Comparison of ENCODE assay signal across 25 cellular contexts in the genomic region with DNA sequence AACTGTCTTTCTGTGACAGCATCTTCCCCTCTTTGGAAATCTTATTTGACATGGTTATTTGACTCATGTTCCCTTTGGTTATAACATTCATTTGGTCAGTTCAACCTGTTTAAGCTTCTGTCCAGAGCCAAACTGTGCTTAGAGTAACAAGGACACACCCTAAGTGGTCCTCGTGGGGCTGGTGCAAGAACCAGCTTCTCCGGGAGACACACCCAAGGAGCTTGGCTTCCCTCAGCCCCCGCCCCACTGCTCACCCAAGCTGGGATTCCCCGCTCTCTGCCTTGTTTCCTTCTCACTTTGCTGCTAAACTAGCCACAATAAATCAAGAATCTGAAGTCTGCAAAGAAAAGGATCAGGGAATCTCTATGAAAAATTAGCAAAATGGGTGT. TPM values are rescaled to one million over a fixed set of nuclear protein-coding genes. Genes with fewer than 3 reads are reported as not detected.
"Had no signal": no experiment of that assay in that cellular context is flagged by ENCODE, and none has a peak within 500 bp of the region (broad histone marks: within the 10 kb centered on the region; RNA-seq: fewer than 3 reads in every experiment).

No MANE protein-coding gene starts in this region.

- H3K4me3 ChIP-seq: cardiac muscle cell, left ventricle myocardium inferior, prostate gland, spleen, testis had no signal

- H3K4me3 Mint-ChIP-seq: activated CD4-positive, alpha-beta memory T cell treated with anti-CD3 and anti-CD28 coated beads for 36 hours; activated naive CD4-positive, alpha-beta T cell treated with anti-CD3 and anti-CD28 coated beads, Interleukin-2, amount 10 ng/mL, durations not matched to agents 7 days and 5 days; endodermal cell; immature natural killer cell; memory B cell; natural killer cell had no signal

- H3K36me3 Mint-ChIP-seq: activated CD4-positive, alpha-beta memory T cell treated with anti-CD3 and anti-CD28 coated beads for 36 hours; activated naive CD4-positive, alpha-beta T cell treated with anti-CD3 and anti-CD28 coated beads, Interleukin-2, amount 10 ng/mL, durations not matched to agents 7 days and 5 days; immature natural killer cell; memory B cell; natural killer cell had no signal

- H3K9me3 ChIP-seq: left ventricle myocardium inferior, prostate gland, spleen, testis had no signal

- H3K9me3 Mint-ChIP-seq: activated CD4-positive, alpha-beta memory T cell treated with anti-CD3 and anti-CD28 coated beads for 36 hours; activated naive CD4-positive, alpha-beta T cell treated with anti-CD3 and anti-CD28 coated beads, Interleukin-2, amount 10 ng/mL, durations not matched to agents 7 days and 5 days; endodermal cell; memory B cell; natural killer cell had no signal

- H3K27me3 ChIP-seq: cardiac muscle cell, testis had no signal

- ATAC-seq: natural killer cell had no signal

- H3K27ac ChIP-seq: cardiac muscle cell, epithelial cell of prostate, left ventricle myocardium inferior, prostate gland, spleen, testis had no signal

- DNase-seq: activated CD4-positive, alpha-beta memory T cell treated with anti-CD3 and anti-CD28 coated beads for 36 hours; activated CD4-positive, alpha-beta T cell treated with anti-CD3 and anti-CD28 coated beads for 48 hours; activated effector memory CD4-positive, alpha-beta T cell treated with Interleukin-2 at 50 U/mL for 16 hours; activated naive CD4-positive, alpha-beta T cell treated with anti-CD3 and anti-CD28 coated beads, Interleukin-2, amount 10 ng/mL, durations not matched to agents 7 days and 5 days; activated T-cell treated with anti-CD3 and anti-CD28 coated beads, Interleukin-2, amount 50 U/mL, for 48 hours; amygdala; cortex of kidney; endodermal cell; foreskin melanocyte; immature natural killer cell; left ventricle myocardium inferior; natural killer cell; spleen; stimulated activated CD4-positive, alpha-beta T cell treated with anti-CD3 and anti-CD28 coated beads, Interleukin-4, amount 100 ng/mL, for 1 hour; stimulated activated naive CD4-positive, alpha-beta T cell; testis had no signal

- H3K36me3 ChIP-seq: cardiac muscle cell, left ventricle myocardium inferior, prostate gland, spleen had no signal

- H3K4me1 ChIP-seq: left ventricle myocardium inferior, prostate gland, testis had no signal

- H3K27ac Mint-ChIP-seq: activated CD4-positive, alpha-beta memory T cell treated with anti-CD3 and anti-CD28 coated beads for 36 hours; activated naive CD4-positive, alpha-beta T cell treated with anti-CD3 and anti-CD28 coated beads, Interleukin-2, amount 10 ng/mL, durations not matched to agents 7 days and 5 days; endodermal cell; immature natural killer cell; memory B cell; natural killer cell had no signal

RNA-seq across cellular contexts. Expression of gene SCYGR3, which starts 1.4 kb away (rescaled TPM):
- total RNA-seq: activated CD4-positive, alpha-beta memory T cell treated with anti-CD3 and anti-CD28 coated beads for 36 hours; cardiac muscle cell; cerebellum; endodermal cell; fibroblast of lung; kidney epithelial cell; left ventricle myocardium inferior; natural killer cell; osteoblast; prostate gland; spleen; T-helper 2 cell treated with Interferon-gamma antibody and Interleukin-4, amounts not matched to agents 100 ng/mL and 5 ng/mL, for 36 hours; testis had no signal

RNA-seq across cellular contexts. Expression of gene SCYGR4, which starts 4.0 kb away (rescaled TPM):
- total RNA-seq: activated CD4-positive, alpha-beta memory T cell treated with anti-CD3 and anti-CD28 coated beads for 36 hours; cardiac muscle cell; cerebellum; endodermal cell; fibroblast of lung; kidney epithelial cell; left ventricle myocardium inferior; natural killer cell; osteoblast; prostate gland; spleen; T-helper 2 cell treated with Interferon-gamma antibody and Interleukin-4, amounts not matched to agents 100 ng/mL and 5 ng/mL, for 36 hours; testis had no signal

RNA-seq across cellular contexts. Expression of gene SCYGR2, which starts 14.6 kb away (rescaled TPM):
- total RNA-seq: activated CD4-positive, alpha-beta memory T cell treated with anti-CD3 and anti-CD28 coated beads for 36 hours; cardiac muscle cell; cerebellum; endodermal cell; fibroblast of lung; kidney epithelial cell; left ventricle myocardium inferior; natural killer cell; osteoblast; prostate gland; spleen; T-helper 2 cell treated with Interferon-gamma antibody and Interleukin-4, amounts not matched to agents 100 ng/mL and 5 ng/mL, for 36 hours; testis had no signal

RNA-seq across cellular contexts. Expression of gene SCYGR5, which starts 53.3 kb away (rescaled TPM):
- total RNA-seq: activated CD4-positive, alpha-beta memory T cell treated with anti-CD3 and anti-CD28 coated beads for 36 hours; cardiac muscle cell; cerebellum; endodermal cell; fibroblast of lung; kidney epithelial cell; left ventricle myocardium inferior; natural killer cell; osteoblast; prostate gland; spleen; T-helper 2 cell treated with Interferon-gamma antibody and Interleukin-4, amounts not matched to agents 100 ng/mL and 5 ng/mL, for 36 hours; testis had no signal
